Comparison of ENCODE assay signal across 11 cellular contexts in genomic region chr17:59669411-59669810, GRCh38. TPM values are rescaled to one million over a fixed set of nuclear protein-coding genes. Genes with fewer than 3 reads are reported as not detected.
A peak's percentile ranks its signal among the peaks of the same experiment; 100 is the strongest.
DNase-seq lines count a peak whose midpoint lies in the region; ATAC-seq and TF ChIP-seq lines count a peak whose summit lies in the region.
"Had no signal": no experiment of that assay in that cellular context is flagged by ENCODE, and none has a peak within 500 bp of the region (broad histone marks: within the 10 kb centered on the region; RNA-seq: fewer than 3 reads in every experiment).

No MANE protein-coding gene starts in this region.

- H3K27me3 ChIP-seq in mammary epithelial cell (ENCODE audit: insufficient read depth, low read length) (no peaks in the 10 kb centered on the region), osteoblast (ENCODE audit: insufficient read depth, low read length) (no peaks in the 10 kb centered on the region)

- peak; percentile 15 for DNase-seq in ELR (ENCODE audit: low read depth)
- DNase-seq in mammary epithelial cell: no peak
- no peak for DNase-seq in osteoblast (ENCODE audit: insufficient read length, low spot score, missing footprints)
- no peak for DNase-seq in NCI-H2081 treated with DMSO at 0.1 percent for 48 hours (lab: John Stamatoyannopoulos, UW)
- no peak for DNase-seq in effector memory CD8-positive, alpha-beta T cell
- DNase-seq in T-helper 1 cell: no peak
- DNase-seq: DND-41, NCI-H1436 had no signal

- no peak overlapping the region for H3K9ac ChIP-seq in mammary epithelial cell (ENCODE audit: insufficient read depth, low read length)

- WGBS in mammary epithelial cell (ENCODE audit: low coverage, missing lambda C conversion rate): 39% methylated on average over 1 of the region's 1 CpG

- H4K20me1 ChIP-seq in mammary epithelial cell (ENCODE audit: insufficient read depth, low read length) (no peaks in the 10 kb centered on the region), osteoblast (ENCODE audit: insufficient read depth, low read length) (peaks cover 43% of the 10 kb centered on the region)

- peaks cover 68% of the 10 kb centered on the region for H3K79me2 ChIP-seq in mammary epithelial cell (ENCODE audit: insufficient read depth, low read length)
- H3K79me2 ChIP-seq in osteoblast (ENCODE audit: insufficient read depth, low read length): peaks cover 68% of the 10 kb centered on the region

- H3K4me3 ChIP-seq in mammary epithelial cell (replicated peaks in 1 of 3; ENCODE audit: insufficient read depth in 1 of 3, low read depth in 2 of 3, low read length in 3 of 3): no peak overlapping the region
- no peak overlapping the region for H3K4me3 ChIP-seq in osteoblast (ENCODE audit: insufficient read depth, low read length)

- H3K9me3 Mint-ChIP-seq in effector memory CD8-positive, alpha-beta T cell: no peaks in the 10 kb centered on the region
- H3K9me3 Mint-ChIP-seq: neural crest cell had no signal

- dilution Hi-C loops in mammary epithelial cell (cut with HindIII; ENCODE audit: low sequenced_read_pairs): no loop called here

- H3K27ac Mint-ChIP-seq in effector memory CD8-positive, alpha-beta T cell: peak overlapping the region in 1 of 2 donors; percentile 59

- H3K36me3 ChIP-seq in mammary epithelial cell (ENCODE audit: insufficient read depth, low read length) (peaks cover 47% of the 10 kb centered on the region), osteoblast (ENCODE audit: insufficient read depth, low read length) (peaks cover 70% of the 10 kb centered on the region)

- no TSS peak for BruUV-seq in mammary epithelial cell (replicated peaks; lab: Mats Ljungman, UMichigan)

- CTCF ChIA-PET in mammary epithelial cell (lab: Charles Lee; ENCODE audit: low non-redundant PET): no interaction called here

- ATAC-seq in HG03354 (IDR thresholded peaks at IDR 0.05; ENCODE audit: poor library complexity, severe bottlenecking, unreplicated experiment) (peak; percentile 70), GM19467 (IDR thresholded peaks at IDR 0.05; ENCODE audit: unreplicated experiment) (no peak)
- ATAC-seq in effector memory CD8-positive, alpha-beta T cell (replicated peaks): no peak

- H3K36me3 Mint-ChIP-seq in effector memory CD8-positive, alpha-beta T cell (ENCODE audit: insufficient read depth): peaks cover 63% of the 10 kb centered on the region

- H3K4me2 ChIP-seq in mammary epithelial cell (ENCODE audit: insufficient read depth, low read depth, low read length) (peak overlapping the region; percentile 71), osteoblast (ENCODE audit: insufficient read depth, low read length) (peak overlapping the region; percentile 21)

- peaks cover 49% of the 10 kb centered on the region for H3K4me1 ChIP-seq in mammary epithelial cell (ENCODE audit: insufficient read depth, low read length)
- peaks cover 53% of the 10 kb centered on the region for H3K4me1 ChIP-seq in osteoblast (ENCODE audit: insufficient read depth, low read length)

- no peaks in the 10 kb centered on the region for H3K27me3 Mint-ChIP-seq in effector memory CD8-positive, alpha-beta T cell

- in situ Hi-C loops in mammary epithelial cell (cut with MboI; ENCODE audit: low sequenced_read_pairs in 2 of 2): no loop called here

- H3K9me3 ChIP-seq in mammary epithelial cell (replicated peaks; ENCODE audit: insufficient read depth, low read length) (no peaks in the 10 kb centered on the region), osteoblast (ENCODE audit: low read depth, low read length) (no peaks in the 10 kb centered on the region)

- H3K4me1 Mint-ChIP-seq in effector memory CD8-positive, alpha-beta T cell (ENCODE audit: low read depth in 2 of 2): peaks cover 4 to 5% of the 10 kb centered on the region in 2 donors
- H3K4me1 Mint-ChIP-seq: neural crest cell had no signal

- intact Hi-C loops in mammary epithelial cell (cut with micrococcal nuclease): loop anchor here (2.0 kb wide), 1 partner anchor 149 kb away; no protein-coding TSS in a partner anchor

- peak overlapping the region; percentile 32 for H3K27ac ChIP-seq in mammary epithelial cell (ENCODE audit: insufficient read depth, low read depth, low read length)
- H3K27ac ChIP-seq in osteoblast (ENCODE audit: low read depth, low read length): peak overlapping the region; percentile 52

- no peak for TF ChIP-seq CTCF in mammary epithelial cell (conservative IDR thresholded peaks at IDR 0.05 in 1 of 2, IDR thresholded peaks at IDR 0.05 in 1 of 2; ENCODE audit: extremely low read depth in 1 of 2, insufficient read depth in 1 of 2, low read depth in 1 of 2, low read length in 2 of 2)
- no peak for TF ChIP-seq CTCF in osteoblast (IDR thresholded peaks at IDR 0.05; ENCODE audit: extremely low read depth, low read depth, low read length)

- H2AFZ ChIP-seq in mammary epithelial cell (ENCODE audit: low read depth, low read length): no peak overlapping the region
- H2AFZ ChIP-seq in osteoblast (ENCODE audit: low read length): no peak overlapping the region

- H3K4me3 Mint-ChIP-seq in effector memory CD8-positive, alpha-beta T cell: no peak overlapping the region
- H3K4me3 Mint-ChIP-seq: neural crest cell had no signal

RNA-seq across cellular contexts. Expression of gene PTRH2, which starts 37.8 kb away (rescaled TPM):
- total RNA-seq in mammary epithelial cell: 10 to 100 TPM; 23.0 to 37.4 TPM
- polyA plus RNA-seq in mammary epithelial cell: 76.2 TPM
- 3.1 TPM for polyA minus RNA-seq in mammary epithelial cell
- total RNA-seq in osteoblast: 8.0 and 14.7 TPM in 2 replicates

RNA-seq across cellular contexts. Expression of gene VMP1, which starts 38.0 kb away (rescaled TPM):
- total RNA-seq in mammary epithelial cell: 100 to 1,000 TPM; 177 to 211 TPM
- polyA plus RNA-seq in mammary epithelial cell: 44.4 TPM
- 106 TPM for polyA minus RNA-seq in mammary epithelial cell
- 415 and 445 TPM in 2 replicates for total RNA-seq in osteoblast

RNA-seq across cellular contexts. Expression of gene CLTC, which starts 49.7 kb away (rescaled TPM):
- total RNA-seq in mammary epithelial cell (100 to 1,000 TPM; 266 to 356 TPM), osteoblast (502 and 518 TPM in 2 replicates)
- 267 TPM for polyA plus RNA-seq in mammary epithelial cell
- polyA minus RNA-seq in mammary epithelial cell: 336 TPM
